Comparison of ENCODE assay signal across 3 cellular contexts in genomic region chr16:7512503-7512902, GRCh38.
"Had no signal": no experiment of that assay in that cellular context is flagged by ENCODE, and none has a peak within 500 bp of the region (broad histone marks: within the 10 kb centered on the region; RNA-seq: fewer than 3 reads in every experiment).

No MANE protein-coding gene starts in this region.

- H3K4me3 ChIP-seq: GM12878 had no signal

- DNase-seq: GDM1, GF-D8 had no signal

- ATAC-seq: GM12878 had no signal
